ENCODE assay signal across 35 cellular contexts in genomic region chr22:40406063-40406890, GRCh38.
"Had no signal": no experiment of that assay in that cellular context is flagged by ENCODE, and none has a peak within 500 bp of the region (broad histone marks: within the 10 kb centered on the region; RNA-seq: fewer than 3 reads in every experiment).

No MANE protein-coding gene starts in this region.

- H3K9me3 ChIP-seq: adrenal gland, ascending aorta, gastroesophageal sphincter, mucosa of descending colon, ovary, psoas muscle, testis, transverse colon had no signal

- H3K27ac Mint-ChIP-seq: activated CD4-positive, alpha-beta memory T cell treated with anti-CD3 and anti-CD28 coated beads for 36 hours; activated CD4-positive, alpha-beta T cell treated with anti-CD3 and anti-CD28 coated beads, Interleukin-2, amount 10 ng/mL, durations not matched to agents 24 days and 14 days; activated naive CD8-positive, alpha-beta T cell; activated T-helper 2 cell treated with anti-CD3 and anti-CD28 coated beads, Interferon-gamma antibody, Interleukin-2, Interleukin-4, amounts not matched to agents 10 μg/mL and 5 μg/mL and 100 μg/mL, durations not matched to agents 14 hours and 24 hours and 36 hours; effector memory CD8-positive, alpha-beta T cell; immature natural killer cell; natural killer cell treated with Interleukin-12 subunit alpha and Interleukin-12 subunit beta and Interleukin-15 and Interleukin-18, amount 100 ng/mL, for 72 hours; T-helper 17 cell had no signal

- H3K4me3 ChIP-seq: adrenal gland, ascending aorta, cardiac muscle cell, coronary artery, dorsolateral prefrontal cortex, gastroesophageal sphincter, lung, mucosa of descending colon, ovary, psoas muscle, smooth muscle cell, testis, transverse colon had no signal

- DNase-seq: activated CD4-positive, alpha-beta memory T cell treated with anti-CD3 and anti-CD28 coated beads for 36 hours; activated CD4-positive, alpha-beta T cell treated with anti-CD3 and anti-CD28 coated beads, Interleukin-2, amount 10 ng/mL, durations not matched to agents 24 days and 14 days; activated CD4-positive, CD25-positive, alpha-beta regulatory T cell treated with anti-CD3 and anti-CD28 coated beads, Interleukin-2, amount 50 U/mL, for 72 hours; activated CD8-positive, alpha-beta memory T cell treated with anti-CD3 and anti-CD28 coated beads, Interleukin-2, amount 50 U/mL, for 4 hours; activated naive CD4-positive, alpha-beta T cell treated with Interleukin-2 at 50 U/mL for 16 hours; activated T-cell treated with anti-CD3 and anti-CD28 coated beads, Interleukin-2, amount 50 U/mL, for 4 hours; adrenal gland; cerebellar nuclear complex; effector memory CD8-positive, alpha-beta T cell; erythroblast; hypothalamus; immature natural killer cell; mesendoderm; ovary; psoas muscle; stimulated activated CD4-positive, alpha-beta T cell treated with anti-CD3 and anti-CD28 coated beads, Interleukin-15, amount 100 ng/mL, for 24 hours; stimulated activated CD4-positive, alpha-beta T cell treated with anti-CD3 and anti-CD28 coated beads, Interleukin-2, amount 100 ng/mL, for 24 hours; stimulated activated naive CD8-positive, alpha-beta T cell treated with anti-CD3 and anti-CD28 coated beads, Interleukin-15, Interleukin-2, amounts not matched to agents 100 U/mL and 50 U/mL, for 24 hours; T-helper 17 cell; T1000; testis; transverse colon; WERI-Rb-1 had no signal

- H3K4me2 ChIP-seq: smooth muscle cell had no signal

- H3K4me3 Mint-ChIP-seq: activated CD4-positive, alpha-beta memory T cell treated with anti-CD3 and anti-CD28 coated beads for 36 hours; activated CD4-positive, alpha-beta T cell treated with anti-CD3 and anti-CD28 coated beads, Interleukin-2, amount 10 ng/mL, durations not matched to agents 24 days and 14 days; activated naive CD8-positive, alpha-beta T cell; activated T-cell treated with anti-CD3 and anti-CD28 coated beads, Interleukin-2, amount 50 U/mL, for 4 hours; brain; effector memory CD8-positive, alpha-beta T cell; natural killer cell treated with Interleukin-12 subunit alpha and Interleukin-12 subunit beta and Interleukin-15 and Interleukin-18, amount 100 ng/mL, for 72 hours; T-helper 17 cell had no signal

- H3K27ac ChIP-seq: adrenal gland, ascending aorta, cardiac muscle cell, coronary artery, gastroesophageal sphincter, ovary, psoas muscle, testis, transverse colon, WERI-Rb-1 had no signal

- H3K4me1 Mint-ChIP-seq: brain had no signal

- H3K27me3 ChIP-seq: adrenal gland, ascending aorta, cardiac muscle cell, dorsolateral prefrontal cortex, gastroesophageal sphincter, ovary, testis, transverse colon had no signal

- H3K27me3 Mint-ChIP-seq: activated CD4-positive, alpha-beta memory T cell treated with anti-CD3 and anti-CD28 coated beads for 36 hours; activated CD4-positive, alpha-beta T cell treated with anti-CD3 and anti-CD28 coated beads, Interleukin-2, amount 10 ng/mL, durations not matched to agents 24 days and 14 days; activated naive CD8-positive, alpha-beta T cell; brain; effector memory CD8-positive, alpha-beta T cell; T-helper 17 cell had no signal

- ATAC-seq: activated T-cell treated with anti-CD3 and anti-CD28 coated beads, Interleukin-2, amount 50 U/mL, for 4 hours; effector memory CD8-positive, alpha-beta T cell; gastroesophageal sphincter; mucosa of descending colon; natural killer cell treated with Interleukin-12 subunit alpha and Interleukin-12 subunit beta and Interleukin-15 and Interleukin-18, amount 100 ng/mL, for 72 hours; stimulated activated naive CD8-positive, alpha-beta T cell treated with anti-CD3 and anti-CD28 coated beads, Interleukin-15, Interleukin-2, amounts not matched to agents 100 U/mL and 50 U/mL, for 24 hours; T-helper 17 cell had no signal

- H3K4me1 ChIP-seq: adrenal gland, ascending aorta, gastroesophageal sphincter, psoas muscle, testis, transverse colon had no signal

- H3K9me3 Mint-ChIP-seq: activated CD4-positive, alpha-beta memory T cell treated with anti-CD3 and anti-CD28 coated beads for 36 hours; activated CD4-positive, alpha-beta T cell treated with anti-CD3 and anti-CD28 coated beads, Interleukin-2, amount 10 ng/mL, durations not matched to agents 24 days and 14 days; activated T-cell treated with anti-CD3 and anti-CD28 coated beads, Interleukin-2, amount 50 U/mL, for 4 hours; activated T-helper 2 cell treated with anti-CD3 and anti-CD28 coated beads, Interferon-gamma antibody, Interleukin-2, Interleukin-4, amounts not matched to agents 10 μg/mL and 5 μg/mL and 100 μg/mL, durations not matched to agents 14 hours and 24 hours and 36 hours; brain; effector memory CD8-positive, alpha-beta T cell; immature natural killer cell; natural killer cell treated with Interleukin-12 subunit alpha and Interleukin-12 subunit beta and Interleukin-15 and Interleukin-18, amount 100 ng/mL, for 72 hours had no signal

- H3K36me3 ChIP-seq: ovary had no signal
